ENCODE assay signal across 24 cellular contexts in genomic region chr2:106285237-106285829, GRCh38.
"Had no signal": no experiment of that assay in that cellular context is flagged by ENCODE, and none has a peak within 500 bp of the region (broad histone marks: within the 10 kb centered on the region; RNA-seq: fewer than 3 reads in every experiment).

No MANE protein-coding gene starts in this region.

- H3K4me1 ChIP-seq: SJSA1 had no signal

- FAIRE-seq: RCC 7860 had no signal

- H3K36me3 ChIP-seq: MG63, SJSA1 had no signal

- H3K9me3 ChIP-seq: MG63, SJSA1, SK-N-SH had no signal

- H3K4me3 ChIP-seq: MG63, SJSA1 had no signal

- H3K27me3 ChIP-seq: MG63, SJSA1 had no signal

- DNase-seq: IMR-90, Karpas-422, KG1, MG63, NCI-H1092, NCI-H1105 treated with DMSO at 0.1 percent for 48 hours, NCI-H1417 treated with DMSO at 0.1 percent for 48 hours, NCI-H187 treated with DMSO at 0.1 percent for 48 hours, NCI-H2029 treated with DMSO at 0.1 percent for 48 hours, NCI-H2171, NCI-H226, NCI-H446, NCI-H510A, NCI-H524 treated with DMSO at 0.1 percent for 48 hours, NCI-H69, NCI-H774, Right ventricle myocardium superior, RPMI8226, SIG-M5, SK-N-SH, SW 1271 had no signal

- H3K27ac ChIP-seq: HL-60, SJSA1 had no signal

- H3K4me2 ChIP-seq: SK-N-SH had no signal

- H3K9ac ChIP-seq: SK-N-SH had no signal
